In genomic region chr16:19147627-19148026, GRCh38 we compare ENCODE assay signal across 28 cellular contexts.
"Had no signal": no experiment of that assay in that cellular context is flagged by ENCODE, and none has a peak within 500 bp of the region (broad histone marks: within the 10 kb centered on the region; RNA-seq: fewer than 3 reads in every experiment).

No MANE protein-coding gene starts in this region.

- H3K4me1 Mint-ChIP-seq: stimulated activated effector memory CD8-positive, alpha-beta T cell treated with anti-CD3 and anti-CD28 coated beads, Interleukin-12 subunit alpha, Interleukin-12 subunit beta, amount 100 ng/mL, for 72 hours; stimulated activated memory B cell treated with anti-CD40 and anti-IgM and Interleukin-4, amounts not matched to agents 10 μg/mL and 1 μg/mL and 100 μg/mL, for 72 hours had no signal

- H3K9me3 ChIP-seq: suprapubic skin, testis, thoracic aorta, thyroid gland, tibial artery, transverse colon, upper lobe of left lung, upper lobe of right lung, uterus, vagina had no signal

- ATAC-seq: stimulated activated effector memory CD8-positive, alpha-beta T cell treated with anti-CD3 and anti-CD28 coated beads, Interleukin-12 subunit alpha, Interleukin-12 subunit beta, amount 100 ng/mL, for 72 hours; stimulated activated memory B cell treated with anti-CD40 and anti-IgM and Interleukin-4, amounts not matched to agents 10 μg/mL and 1 μg/mL and 100 μg/mL, for 72 hours; stimulated activated naive B cell treated with anti-CD40 and anti-IgM and Interleukin-4, amounts not matched to agents 10 μg/mL and 1 μg/mL and 100 μg/mL, for 72 hours; stimulated activated naive CD8-positive, alpha-beta T cell treated with anti-CD3 and anti-CD28 coated beads, Interleukin-15, Interleukin-2, amounts not matched to agents 100 U/mL and 50 U/mL, for 24 hours; upper lobe of right lung had no signal

- H3K4me3 Mint-ChIP-seq: stimulated activated effector memory CD8-positive, alpha-beta T cell treated with anti-CD3 and anti-CD28 coated beads, Interleukin-12 subunit alpha, Interleukin-12 subunit beta, amount 100 ng/mL, for 72 hours; stimulated activated memory B cell treated with anti-CD40 and anti-IgM and Interleukin-4, amounts not matched to agents 10 μg/mL and 1 μg/mL and 100 μg/mL, for 72 hours; stimulated activated naive B cell treated with anti-CD40 and anti-IgM and Interleukin-4, amounts not matched to agents 10 μg/mL and 1 μg/mL and 100 μg/mL, for 72 hours; stimulated activated naive CD8-positive, alpha-beta T cell treated with anti-CD3 and anti-CD28 coated beads, Interleukin-15, Interleukin-2, amounts not matched to agents 100 ng/mL and 50 ng/mL, for 24 hours; type B pancreatic cell had no signal

- H3K27me3 ChIP-seq: stomach, suprapubic skin, testis, thyroid gland, tibial artery, tibial nerve, transverse colon, upper lobe of left lung, upper lobe of right lung, uterus, vagina had no signal

- H3K27ac ChIP-seq: stomach, suprapubic skin, testis, thoracic aorta, thyroid gland, tibial artery, tibial nerve, transverse colon, upper lobe of left lung, upper lobe of right lung, uterus, vagina had no signal

- H3K4me1 ChIP-seq: stomach, testis, thyroid gland, tibial artery, tibial nerve, transverse colon, upper lobe of left lung, upper lobe of right lung, uterus, vagina had no signal

- DNase-seq: stimulated activated CD4-positive, alpha-beta T cell treated with anti-CD3 and anti-CD28 coated beads, Interleukin-2, amount 100 ng/mL, for 48 hours; stimulated activated CD4-positive, alpha-beta T cell treated with anti-CD3 and anti-CD28 coated beads, Interleukin-4, amount 100 ng/mL, for 1 hour; stimulated activated CD4-positive, alpha-beta T cell treated with anti-CD3 and anti-CD28 coated beads, Interleukin-4, amount 100 ng/mL, for 24 hours; stimulated activated CD4-positive, alpha-beta T cell treated with anti-CD3 and anti-CD28 coated beads, Interleukin-4, amount 100 ng/mL, for 4 hours; stimulated activated CD8-positive, alpha-beta memory T cell treated with anti-CD3 and anti-CD28 coated beads, Interleukin-4, amount 100 ng/mL, for 48 hours; stimulated activated naive B cell treated with anti-CD40 and anti-IgM and Interleukin-4, amounts not matched to agents 10 μg/mL and 1 μg/mL and 100 μg/mL, for 72 hours; stimulated activated naive CD4-positive, alpha-beta T cell; stimulated activated naive CD4-positive, alpha-beta T cell treated with Interleukin-2 at 50 U/mL for 16 hours; stimulated activated naive CD8-positive, alpha-beta T cell treated with anti-CD3 and anti-CD28 coated beads, Interleukin-15, Interleukin-2, amounts not matched to agents 100 U/mL and 50 U/mL, for 24 hours; stomach; substantia nigra; testis; thyroid gland; tibial artery; transverse colon; trophoblast cell; upper lobe of left lung; upper lobe of right lung; uterus had no signal

- H3K4me3 ChIP-seq: stomach, suprapubic skin, testis, thoracic aorta, thyroid gland, tibial artery, tibial nerve, transverse colon, upper lobe of left lung, upper lobe of right lung, uterus, vagina had no signal

- H3K36me3 ChIP-seq: stomach, suprapubic skin, thoracic aorta, thyroid gland, tibial artery, tibial nerve, transverse colon, upper lobe of left lung, upper lobe of right lung, uterus, vagina had no signal

- H3K9me3 Mint-ChIP-seq: type B pancreatic cell had no signal

- H3K27ac Mint-ChIP-seq: stimulated activated effector memory CD8-positive, alpha-beta T cell treated with anti-CD3 and anti-CD28 coated beads, Interleukin-12 subunit alpha, Interleukin-12 subunit beta, amount 100 ng/mL, for 72 hours; stimulated activated memory B cell treated with anti-CD40 and anti-IgM and Interleukin-4, amounts not matched to agents 10 μg/mL and 1 μg/mL and 100 μg/mL, for 72 hours; stimulated activated naive B cell treated with anti-CD40 and anti-IgM and Interleukin-4, amounts not matched to agents 10 μg/mL and 1 μg/mL and 100 μg/mL, for 72 hours; stimulated activated naive CD8-positive, alpha-beta T cell treated with anti-CD3 and anti-CD28 coated beads, Interleukin-15, Interleukin-2, amounts not matched to agents 100 ng/mL and 50 ng/mL, for 24 hours; type B pancreatic cell had no signal

- FAIRE-seq: urothelium cell line had no signal
